Comparison of ENCODE assay signal across 21 cellular contexts in genomic region chr4:72507167-72507566, GRCh38.
"Had no signal": no experiment of that assay in that cellular context is flagged by ENCODE, and none has a peak within 500 bp of the region (broad histone marks: within the 10 kb centered on the region; RNA-seq: fewer than 3 reads in every experiment).

No MANE protein-coding gene starts in this region.

- H3K9me3 ChIP-seq: SJSA1 had no signal

- H3K4me1 ChIP-seq: SJSA1 had no signal

- H3K36me3 ChIP-seq: SJSA1 had no signal

- H3K27ac ChIP-seq: HL-60, KMS-11, SJSA1, SK-N-MC had no signal

- ATAC-seq: K562 had no signal

- H3K4me3 ChIP-seq: K562, SJSA1, SK-N-MC had no signal

- DNase-seq: Kasumi-1, MM.1S, NCI-H1092 treated with DMSO at 0.1 percent for 48 hours, NCI-H1436, NCI-H187, NCI-H2029, NCI-H2081 treated with DMSO at 0.1 percent for 48 hours, NCI-H2227 treated with DMSO at 0.1 percent for 48 hours, NCI-H446, NCI-H510A, NCI-H524 treated with DMSO at 0.1 percent for 48 hours, NCI-H69, NCI-H774, Right ventricle myocardium superior, RPMI8226, SIG-M5 had no signal
